Comparison of ENCODE assay signal across 1 cellular context in genomic region chr11:123475478-123475877, GRCh38.
TF ChIP-seq lines count a peak whose summit lies in the region.

No MANE protein-coding gene starts in this region.

TF ChIP-seq in H1, 55 proteins besides CTCF, POLR2A, EP300 and RAD21:
- no peak for TF ChIP-seq RNF2 (IDR thresholded peaks at IDR 0.05; ENCODE audit: borderline replicate concordance, low read depth, low read length, missing control alignments, poor library complexity, severe bottlenecking)
